In genomic region chr10:62199584-62199983, GRCh38 we compare ENCODE assay signal across 14 cellular contexts.
A peak's percentile ranks its signal among the peaks of the same experiment; 100 is the strongest.
DNase-seq lines count a peak whose midpoint lies in the region; ATAC-seq, FAIRE-seq and TF ChIP-seq lines count a peak whose summit lies in the region.
"Had no signal": no experiment of that assay in that cellular context is flagged by ENCODE, and none has a peak within 500 bp of the region (broad histone marks: within the 10 kb centered on the region; RNA-seq: fewer than 3 reads in every experiment).

No MANE protein-coding gene starts in this region.

- TF ChIP-seq CTCF in HepG2 (CRISPR knock-in tag; IDR thresholded peaks at IDR 0.05) (no peak), right lobe of liver (IDR thresholded peaks at IDR 0.05) (no peak), left lung (IDR thresholded peaks at IDR 0.05) (no peak)
- no peak for TF ChIP-seq CTCF in activated CD8-positive, alpha-beta T cell treated with anti-CD3 and anti-CD28 coated beads for 36 hours (IDR thresholded peaks at IDR 0.05)

- ATAC-seq in HepG2 (no peak), right lobe of liver (no peak), HG02884 (IDR thresholded peaks at IDR 0.05; ENCODE audit: unreplicated experiment) (peak; percentile 78), left lung (no peak), HG03039 (IDR thresholded peaks at IDR 0.05; ENCODE audit: unreplicated experiment) (no peak)
- peak; percentile 97 for ATAC-seq in activated CD8-positive, alpha-beta T cell treated with anti-CD3 and anti-CD28 coated beads for 36 hours
- ATAC-seq in stimulated activated naive CD8-positive, alpha-beta T cell treated with anti-CD3 and anti-CD28 coated beads, Interleukin-15, amount 100 ng/mL, for 72 hours = peak; percentile 100

- H3K36me3 ChIP-seq in HepG2 (replicated peaks in 1 of 2; ENCODE audit: control insufficient read depth in 1 of 2, insufficient read depth in 2 of 2, low read length in 2 of 2) = peaks cover 1 to 4% of the 10 kb centered on the region in 2 experiments; a peak in 2 of 5 replicates
- H3K36me3 ChIP-seq in right lobe of liver = no peaks in the 10 kb centered on the region
- no peaks in the 10 kb centered on the region for H3K36me3 ChIP-seq in left lung
- H3K36me3 ChIP-seq: thoracic aorta had no signal

- no peaks in the 10 kb centered on the region for H3K27me3 ChIP-seq in HepG2 (ENCODE audit: control insufficient read depth in 1 of 2, insufficient read depth in 2 of 2, low read length in 2 of 2)
- H3K27me3 ChIP-seq in right lobe of liver = no peaks in the 10 kb centered on the region
- no peaks in the 10 kb centered on the region for H3K27me3 ChIP-seq in left lung

- H3K9me3 ChIP-seq in HepG2 (ENCODE audit: low read length) (no peaks in the 10 kb centered on the region), right lobe of liver (no peaks in the 10 kb centered on the region), left lung (no peaks in the 10 kb centered on the region)
- H3K9me3 ChIP-seq: thoracic aorta had no signal

- no peak overlapping the region for H3K4me2 ChIP-seq in HepG2 (ENCODE audit: low read depth, low read length)

- no peak for FAIRE-seq in HepG2 (lab: Jason Lieb, UNC)
- FAIRE-seq: endometrium, G401.6 had no signal

- CTCF ChIA-PET in HepG2 (lab: Yijun Ruan, JAX; ENCODE audit: low intra/inter-chr PET ratio, low total read pairs) = no interaction called here
- CTCF ChIA-PET in activated CD8-positive, alpha-beta T cell treated with anti-CD3 and anti-CD28 coated beads for 36 hours (lab: Charles Lee) = interaction anchor here (0.8 to 2.2 kb wide), 5 partner anchors 11 to 302 kb away, joined by 3 to 9 read pairs (median 4); no protein-coding TSS in a partner anchor

- H3K4me3 ChIP-seq in HepG2 (replicated peaks in 1 of 3; ENCODE audit: insufficient read depth in 1 of 3, low read depth in 2 of 3, low read length in 3 of 3) (no peak overlapping the region), right lobe of liver (no peak overlapping the region), left lung (no peak overlapping the region)
- H3K4me3 ChIP-seq: thoracic aorta had no signal

- no peak for TF ChIP-seq EP300 in HepG2 (IDR thresholded peaks at IDR 0.05; ENCODE audit: low read depth in 2 of 2, low read length in 2 of 2)
- TF ChIP-seq EP300 in HepG2 (CRISPR knock-in tag; IDR thresholded peaks at IDR 0.05; ENCODE audit: borderline replicate concordance) = no peak

- DNase-seq in HepG2 (ENCODE audit: low spot score) (peak; percentile 11), right lobe of liver (no peak), left lung (no peak), NCI-H774 (lab: John Stamatoyannopoulos, UW) (no peak)
- DNase-seq in activated CD8-positive, alpha-beta T cell treated with anti-CD3 and anti-CD28 coated beads for 36 hours = no peak
- DNase-seq in stimulated activated naive CD8-positive, alpha-beta T cell treated with anti-CD3 and anti-CD28 coated beads, Interleukin-15, amount 100 ng/mL, for 72 hours = no peak
- DNase-seq: activated B cell treated with CpG ODN at 0.5 μM for 24 hours, Kasumi-1, NCI-H226 had no signal

- no peaks in the 10 kb centered on the region for H4K20me1 ChIP-seq in HepG2 (ENCODE audit: insufficient read depth, low read length)

- H3K4me3 Mint-ChIP-seq in activated CD8-positive, alpha-beta T cell treated with anti-CD3 and anti-CD28 coated beads for 36 hours = no peak overlapping the region
- H3K4me3 Mint-ChIP-seq in stimulated activated naive CD8-positive, alpha-beta T cell treated with anti-CD3 and anti-CD28 coated beads, Interleukin-15, amount 100 ng/mL, for 72 hours = peak overlapping the region in 1 of 2 donors; percentile 61
- H3K4me3 Mint-ChIP-seq: activated B cell treated with CpG ODN at 0.5 μM for 24 hours had no signal

- no peak overlapping the region for H3K27ac ChIP-seq in HepG2 (ENCODE audit: extremely low read length, insufficient read depth, low read length)
- H3K27ac ChIP-seq in right lobe of liver = no peak overlapping the region
- no peak overlapping the region for H3K27ac ChIP-seq in left lung
- H3K27ac ChIP-seq: thoracic aorta had no signal

- H3K9ac ChIP-seq in HepG2 (ENCODE audit: insufficient read depth, low read depth, low read length) = no peak overlapping the region

- intact Hi-C loops in HepG2 (cut with micrococcal nuclease; ENCODE audit: unreplicated experiment) (loop anchor here (5.0 kb wide), 1 partner anchor 293 kb away; no protein-coding TSS in a partner anchor), right lobe of liver (cut with DNase I) (no loop called here), left lung (cut with DNase I) (no loop called here)
- intact Hi-C loops in activated CD8-positive, alpha-beta T cell treated with anti-CD3 and anti-CD28 coated beads for 36 hours (cut with micrococcal nuclease) = no loop called here

- in situ Hi-C loops in HepG2 (cut with HindIII; ENCODE audit: extremely low pct_ligation_motif_present, low pct_unique_long_range_greater_than_20kb) = no loop called here

- no peaks in the 10 kb centered on the region for H3K27me3 Mint-ChIP-seq in activated CD8-positive, alpha-beta T cell treated with anti-CD3 and anti-CD28 coated beads for 36 hours
- H3K27me3 Mint-ChIP-seq in stimulated activated naive CD8-positive, alpha-beta T cell treated with anti-CD3 and anti-CD28 coated beads, Interleukin-15, amount 100 ng/mL, for 72 hours = no peaks in the 10 kb centered on the region
- H3K27me3 Mint-ChIP-seq: activated B cell treated with CpG ODN at 0.5 μM for 24 hours had no signal

- POLR2A ChIA-PET in HepG2 (lab: Yijun Ruan, JAX) = no interaction called here
- POLR2A ChIA-PET in activated CD8-positive, alpha-beta T cell treated with anti-CD3 and anti-CD28 coated beads for 36 hours (lab: Charles Lee) = interaction anchor here (0.8 to 1.2 kb wide), 3 partner anchors 10 to 535 kb away, joined by 3 to 4 read pairs (median 3); no protein-coding TSS in a partner anchor

- peak overlapping the region; percentile 62 for H3K27ac Mint-ChIP-seq in activated CD8-positive, alpha-beta T cell treated with anti-CD3 and anti-CD28 coated beads for 36 hours
- peak overlapping the region; percentile 12 to 90 for H3K27ac Mint-ChIP-seq in stimulated activated naive CD8-positive, alpha-beta T cell treated with anti-CD3 and anti-CD28 coated beads, Interleukin-15, amount 100 ng/mL, for 72 hours
- H3K27ac Mint-ChIP-seq: activated B cell treated with CpG ODN at 0.5 μM for 24 hours had no signal

- TF ChIP-seq RAD21 in HepG2 (CRISPR knock-in tag; IDR thresholded peaks at IDR 0.05) = no peak

- BruUV-seq in HepG2 (replicated peaks; lab: Mats Ljungman, UMichigan) = no TSS peak

- H2AFZ ChIP-seq in HepG2 (ENCODE audit: low read length) = no peak overlapping the region

- TF ChIP-seq POLR2A in HepG2 (IDR thresholded peaks at IDR 0.05; ENCODE audit: insufficient read depth in 1 of 2, low read depth in 2 of 2, low read length in 2 of 2) (no peak), right lobe of liver (IDR thresholded peaks at IDR 0.05) (no peak)

- H3K79me2 ChIP-seq in HepG2 (ENCODE audit: insufficient read depth, low read length) = no peaks in the 10 kb centered on the region

- 94% methylated on average over 1 of the region's 1 CpG for WGBS in HepG2 (ENCODE audit: low lambda C conversion rate)
- WGBS in right lobe of liver (ENCODE audit: insufficient coverage, low coverage, low lambda C conversion rate, missing lambda C conversion rate) = 79% methylated on average over 1 of the region's 1 CpG

- H3K4me1 ChIP-seq in HepG2 (ENCODE audit: insufficient read depth, low read length) = 0 out of 2 replicates have a peak, but pooled peaks cover 6% of the 10 kb centered on the region
- H3K4me1 ChIP-seq in right lobe of liver = no peaks in the 10 kb centered on the region
- H3K4me1 ChIP-seq in left lung = no peaks in the 10 kb centered on the region

- no peaks in the 10 kb centered on the region for H3K36me3 Mint-ChIP-seq in activated CD8-positive, alpha-beta T cell treated with anti-CD3 and anti-CD28 coated beads for 36 hours (ENCODE audit: low read depth)

- no peaks in the 10 kb centered on the region for H3K9me3 Mint-ChIP-seq in activated CD8-positive, alpha-beta T cell treated with anti-CD3 and anti-CD28 coated beads for 36 hours
- H3K9me3 Mint-ChIP-seq in stimulated activated naive CD8-positive, alpha-beta T cell treated with anti-CD3 and anti-CD28 coated beads, Interleukin-15, amount 100 ng/mL, for 72 hours = peaks cover 0 to 7% of the 10 kb centered on the region in 2 donors
- H3K9me3 Mint-ChIP-seq: activated B cell treated with CpG ODN at 0.5 μM for 24 hours had no signal

- H3K4me1 Mint-ChIP-seq in activated CD8-positive, alpha-beta T cell treated with anti-CD3 and anti-CD28 coated beads for 36 hours (ENCODE audit: low read depth) = peaks cover 29% of the 10 kb centered on the region
- H3K4me1 Mint-ChIP-seq in stimulated activated naive CD8-positive, alpha-beta T cell treated with anti-CD3 and anti-CD28 coated beads, Interleukin-15, amount 100 ng/mL, for 72 hours = peaks cover 31% of the 10 kb centered on the region

TF ChIP-seq in HepG2, 621 proteins besides CTCF, POLR2A, EP300 and RAD21 (continues in another document):
- TF ChIP-seq DMAP1 (CRISPR knock-in tag; IDR thresholded peaks at IDR 0.05) = no peak
- no peak for TF ChIP-seq ZBTB20 (CRISPR knock-in tag; IDR thresholded peaks at IDR 0.05; ENCODE audit: borderline replicate concordance, low read depth)
- no peak for TF ChIP-seq FOSL2 (CRISPR knock-in tag; IDR thresholded peaks at IDR 0.05)
- no peak for TF ChIP-seq ISL2 (CRISPR knock-in tag; IDR thresholded peaks at IDR 0.05)
- TF ChIP-seq ZNF709 (CRISPR knock-in tag; IDR thresholded peaks at IDR 0.05) = no peak

Comparison
In these comparisons a context has a peak if more than half of its experiments do, and no peak if none do; other contexts are left out.
1. ATAC-seq: peak in HG02884 (single experiment), activated CD8-positive, alpha-beta T cell treated with anti-CD3 and anti-CD28 coated beads for 36 hours (single experiment) and stimulated activated naive CD8-positive, alpha-beta T cell treated with anti-CD3 and anti-CD28 coated beads, Interleukin-15, amount 100 ng/mL, for 72 hours (single experiment); none in HepG2 (single experiment), right lobe of liver (0 of 4), left lung (single experiment) and HG03039 (single experiment).